In genomic region chr7:157431173-157431950, GRCh38 we compare ENCODE assay signal across 1 cellular context.
TF ChIP-seq lines count a peak whose summit lies in the region.

No MANE protein-coding gene starts in this region.

TF ChIP-seq in GM12878, 131 proteins besides CTCF, POLR2A, EP300 and RAD21 (continued from another document):
- TF ChIP-seq PAX5 (IDR thresholded peaks at IDR 0.05; ENCODE audit: borderline replicate concordance, low read depth, low read length), result 0 out of 2 replicates have a peak, but pooled peaks have one; percentile 14
- no peak for TF ChIP-seq GATAD2B (conservative IDR thresholded peaks at IDR 0.05; ENCODE audit: low read depth)
- TF ChIP-seq WRNIP1 (IDR thresholded peaks at IDR 0.05; ENCODE audit: borderline replicate concordance, low read depth, low read length), result no peak
- no peak for TF ChIP-seq STAT3 (IDR thresholded peaks at IDR 0.05; ENCODE audit: low read depth, low read length)
TF ChIP-seq in GM12878: peak in this region for 1.
